In genomic region chr5:136080483-136081180, GRCh38 we compare ENCODE assay signal across 8 cellular contexts. TPM values are rescaled to one million over a fixed set of nuclear protein-coding genes. Genes with fewer than 3 reads are reported as not detected.
A peak's percentile ranks its signal among the peaks of the same experiment; 100 is the strongest.
DNase-seq lines count a peak whose midpoint lies in the region; ATAC-seq and TF ChIP-seq lines count a peak whose summit lies in the region.

No MANE protein-coding gene starts in this region.

- no peaks in the 10 kb centered on the region for H3K36me3 ChIP-seq in smooth muscle cell (ENCODE audit: low read depth)

- peak overlapping the region; percentile 48 for H3K4me3 ChIP-seq in smooth muscle cell

- no peaks in the 10 kb centered on the region for H3K4me1 ChIP-seq in smooth muscle cell (ENCODE audit: low read depth)

- peak; percentile 82 for ATAC-seq in HG03060 (IDR thresholded peaks at IDR 0.05; ENCODE audit: low read depth, unreplicated experiment)

- peak overlapping the region; percentile 84 for H3K4me2 ChIP-seq in smooth muscle cell

- 63% methylated on average over 29 of the region's 34 CpGs for WGBS in smooth muscle cell (ENCODE audit: low lambda C conversion rate)

- H3K27me3 ChIP-seq in smooth muscle cell (ENCODE audit: low read depth) = no peaks in the 10 kb centered on the region

- no peaks in the 10 kb centered on the region for H3F3A ChIP-seq in smooth muscle cell (ENCODE audit: low read depth)

- peak; percentile 46 for TF ChIP-seq POLR2A in GM18951 (IDR thresholded peaks at IDR 0.05; ENCODE audit: extremely low read depth, insufficient read depth, insufficient read length)

- no peaks in the 10 kb centered on the region for H3K79me2 ChIP-seq in smooth muscle cell (ENCODE audit: low read depth)

- in situ Hi-C loops in GM18951 (cut with MboI; ENCODE audit: low sequenced_read_pairs, unreplicated experiment) = no loop called here

- DNase-seq in SW480 (ENCODE audit: low spot score) (peak; percentile 51), astrocyte of the hippocampus (ENCODE audit: low read depth, low spot score) (peak; percentile 93), iPS-NIHi7 (ENCODE audit: extremely low spot score) (peak; percentile 69), smooth muscle cell (lab: John Stamatoyannopoulos, UW; ENCODE audit: unreplicated experiment) (no peak), SW 1271 (lab: John Stamatoyannopoulos, UW) (no peak), NCI-H187 (lab: John Stamatoyannopoulos, UW) (no peak)

- peak overlapping the region; percentile 20 for H2AFZ ChIP-seq in smooth muscle cell (ENCODE audit: low read depth)

- no peaks in the 10 kb centered on the region for H3K9me3 ChIP-seq in smooth muscle cell (replicated peaks; ENCODE audit: low read depth)

- H4K20me1 ChIP-seq in smooth muscle cell (ENCODE audit: low read depth) = no peaks in the 10 kb centered on the region

- no peak for TF ChIP-seq CTCF in smooth muscle cell (IDR thresholded peaks at IDR 0.05; ENCODE audit: borderline replicate concordance, insufficient read depth, poor library complexity, severe bottlenecking)

- H3K9ac ChIP-seq in smooth muscle cell (ENCODE audit: low read depth) = peak overlapping the region; percentile 43

- peak overlapping the region; percentile 58 for H3K27ac ChIP-seq in smooth muscle cell (ENCODE audit: low read depth)

RNA-seq across cellular contexts. Expression of gene TGFBI, which starts 51.8 kb away (rescaled TPM):
- total RNA-seq in smooth muscle cell = 2,635 and 2,673 TPM in 2 replicates
- 2,505 and 2,991 TPM in 2 replicates for polyA plus RNA-seq in smooth muscle cell

RNA-seq across cellular contexts. Expression of gene SMAD5, which starts 52.0 kb away (rescaled TPM):
- 61.7 and 85.4 TPM in 2 replicates for total RNA-seq in smooth muscle cell
- polyA plus RNA-seq in smooth muscle cell = 24.8 and 28.5 TPM in 2 replicates

Comparison
In these comparisons a context has a peak if more than half of its experiments do, and no peak if none do; other contexts are left out.
1. DNase-seq: peak in SW480 (single experiment), astrocyte of the hippocampus (single experiment) and iPS-NIHi7 (single experiment); none in smooth muscle cell (single experiment), SW 1271 (0 of 2) and NCI-H187 (0 of 2).